In genomic region chr2:144990661-144991060, GRCh38 we compare ENCODE assay signal across 18 cellular contexts.
"Had no signal": no experiment of that assay in that cellular context is flagged by ENCODE, and none has a peak within 500 bp of the region (broad histone marks: within the 10 kb centered on the region; RNA-seq: fewer than 3 reads in every experiment).

No MANE protein-coding gene starts in this region.

- H3K27me3 ChIP-seq: colonic mucosa, heart left ventricle, ovary, sigmoid colon, spleen, thyroid gland had no signal

- H3K9me3 ChIP-seq: colonic mucosa, lower lobe of right lung, ovary, thyroid gland had no signal

- H3K4me1 ChIP-seq: colonic mucosa, lower lobe of right lung, sigmoid colon, spleen, thyroid gland had no signal

- ATAC-seq: activated T-helper 17 cell treated with anti-CD3 and anti-CD28 coated beads, Interleukin-2, amount 50 U/mL, for 72 hours; heart left ventricle; lower lobe of right lung; stimulated activated memory B cell treated with anti-CD40 and anti-IgM and Interleukin-4, amounts not matched to agents 10 μg/mL and 1 μg/mL and 100 μg/mL, for 72 hours; T-cell had no signal

- DNase-seq: activated B cell treated with CpG ODN at 0.5 μM for 24 hours; activated CD4-positive, alpha-beta memory T cell treated with anti-CD3 and anti-CD28 coated beads for 36 hours; activated CD4-positive, alpha-beta T cell treated with anti-CD3 and anti-CD28 coated beads for 4 hours; activated naive CD4-positive, alpha-beta T cell treated with Interleukin-2 at 50 U/mL for 16 hours; central memory CD4-positive, alpha-beta T cell; colonic mucosa; heart left ventricle; immature natural killer cell; lower lobe of right lung; nephron progenitor cell; ovary; sigmoid colon; spleen; stimulated activated CD4-positive, alpha-beta T cell treated with anti-CD3 and anti-CD28 coated beads, Interleukin-4, amount 100 ng/mL, for 4 hours; T-cell; thyroid gland had no signal

- H3K4me3 ChIP-seq: colonic mucosa, heart left ventricle, lower lobe of right lung, ovary, sigmoid colon, spleen, thyroid gland had no signal

- H3K36me3 ChIP-seq: colonic mucosa, heart left ventricle, lower lobe of right lung, ovary, sigmoid colon, spleen, thyroid gland had no signal

- H3K27ac ChIP-seq: colonic mucosa, heart left ventricle, lower lobe of right lung, ovary, sigmoid colon, spleen, thyroid gland had no signal
